9 cellular contexts compared by ENCODE assay signal in the genomic region with DNA sequence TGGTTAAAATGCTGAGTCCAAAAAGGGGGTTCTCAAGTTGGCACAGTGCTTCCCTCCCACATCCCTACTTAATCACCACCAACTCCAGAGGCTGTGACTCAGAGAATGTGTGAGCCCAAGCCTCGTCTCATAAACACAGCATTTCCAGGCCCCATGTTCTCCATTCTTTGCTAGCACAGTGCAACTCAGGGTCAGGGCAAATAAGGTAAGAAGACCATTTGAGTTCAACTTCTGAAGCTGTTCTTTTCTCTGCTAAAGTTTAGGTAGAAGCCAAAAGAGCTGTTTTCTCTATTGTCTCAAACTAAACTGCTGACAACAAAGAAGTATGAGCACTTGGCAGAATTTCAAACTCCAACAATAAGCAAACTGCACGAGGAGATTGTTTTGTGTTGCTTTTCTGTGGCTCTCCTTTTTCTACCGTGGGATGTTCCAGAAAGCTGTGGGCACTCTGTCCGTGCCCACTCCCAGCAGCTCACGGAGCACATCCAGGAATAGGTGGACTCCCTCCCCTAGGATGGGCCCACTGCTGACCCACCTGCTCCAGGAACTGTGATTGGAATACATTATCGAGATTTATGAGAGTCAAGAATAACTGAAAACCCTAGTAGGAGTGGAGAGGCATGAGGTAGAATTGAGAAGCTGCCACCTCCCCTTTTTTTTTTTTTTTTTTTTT.
A peak's percentile ranks its signal among the peaks of the same experiment; 100 is the strongest.
DNase-seq lines count a peak whose midpoint lies in the region; ATAC-seq and TF ChIP-seq lines count a peak whose summit lies in the region.
"Had no signal": no experiment of that assay in that cellular context is flagged by ENCODE, and none has a peak within 500 bp of the region (broad histone marks: within the 10 kb centered on the region; RNA-seq: fewer than 3 reads in every experiment).

No MANE protein-coding gene starts in this region.

- DNase-seq in Ammon's horn (ENCODE audit: low spot score) = peak; percentile 67
- DNase-seq in RPMI8226 = peak; percentile 61
- peak; percentile 76 to 88 for DNase-seq in foreskin fibroblast
- peak; percentile 89 for DNase-seq in pulmonary artery endothelial cell (ENCODE audit: low read depth, low spot score)
- no peak for DNase-seq in NCI-H2171 (lab: John Stamatoyannopoulos, UW)
- DNase-seq in NCI-H510A (lab: John Stamatoyannopoulos, UW) = no peak
- DNase-seq in DMS153 treated with DMSO at 0.1 percent for 48 hours (lab: John Stamatoyannopoulos, UW; ENCODE audit: unreplicated experiment) = no peak
- DNase-seq: WERI-Rb-1 had no signal

- no peak for ATAC-seq in GM18519 (IDR thresholded peaks at IDR 0.05; ENCODE audit: low FRiP score, unreplicated experiment)

- no peak overlapping the region for H3K4me3 ChIP-seq in foreskin fibroblast (ENCODE audit: low read depth in 1 of 2, low read length in 2 of 2)

- no peak for TF ChIP-seq CTCF in foreskin fibroblast (IDR thresholded peaks at IDR 0.05; ENCODE audit: low read depth, low read length)

Comparison
In these comparisons a context has a peak if more than half of its experiments do, and no peak if none do; other contexts are left out.
1. DNase-seq: peak in Ammon's horn (single experiment), RPMI8226 (single experiment), foreskin fibroblast (2 of 2) and pulmonary artery endothelial cell (single experiment); none in NCI-H2171 (single experiment), NCI-H510A (single experiment) and DMS153 treated with DMSO at 0.1 percent for 48 hours (single experiment).